ENCODE assay signal across 27 cellular contexts in the genomic region with DNA sequence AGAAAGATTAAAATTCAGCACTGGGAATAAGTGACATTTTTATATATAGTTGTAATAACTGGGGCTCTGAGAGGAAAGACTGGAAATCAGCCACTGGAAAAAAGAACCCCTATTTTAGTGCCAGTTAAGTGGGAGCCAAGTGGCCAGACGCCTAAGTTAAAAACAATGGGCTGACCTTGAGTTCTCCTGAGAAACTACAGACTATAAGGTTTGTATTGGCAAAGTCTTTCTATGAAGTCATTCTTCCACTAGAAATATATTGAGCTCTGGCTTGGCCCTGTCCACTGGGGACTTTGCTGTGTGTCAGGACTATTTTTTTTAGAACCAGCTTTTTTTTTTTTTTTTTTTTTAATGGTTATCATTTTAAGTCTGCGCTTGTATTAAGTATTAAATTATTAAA.
"Had no signal": no experiment of that assay in that cellular context is flagged by ENCODE, and none has a peak within 500 bp of the region (broad histone marks: within the 10 kb centered on the region; RNA-seq: fewer than 3 reads in every experiment).

No MANE protein-coding gene starts in this region.

- FAIRE-seq: pancreas, urothelium cell line had no signal

- H3K36me3 ChIP-seq: lower lobe of right lung, pancreas, prostate gland, right lobe of liver, stomach, tibial artery, upper lobe of right lung had no signal

- H3K9me3 ChIP-seq: lower lobe of right lung, mucosa of descending colon, pancreas, prostate gland, right lobe of liver, stomach, testis, tibial artery, upper lobe of right lung had no signal

- ATAC-seq: left lobe of liver; lower lobe of right lung; mucosa of descending colon; naive thymus-derived CD4-positive, alpha-beta T cell; natural killer cell treated with Interleukin-12 subunit alpha and Interleukin-12 subunit beta and Interleukin-15 and Interleukin-18, amount 100 ng/mL, for 72 hours; right lobe of liver; stimulated activated memory B cell treated with anti-CD40 and anti-IgM and Interleukin-4, amounts not matched to agents 10 μg/mL and 1 μg/mL and 100 μg/mL, for 72 hours; upper lobe of right lung had no signal

- H3K27ac ChIP-seq: lower lobe of right lung, pancreas, prostate gland, right lobe of liver, stomach, testis, tibial artery, upper lobe of right lung had no signal

- H3K27me3 ChIP-seq: pancreas, right lobe of liver, stomach, testis, tibial artery, upper lobe of right lung had no signal

- H3K4me1 ChIP-seq: lower lobe of right lung, pancreas, prostate gland, right lobe of liver, testis, upper lobe of right lung had no signal

- DNase-seq: head of caudate nucleus; islet precursor cell; lower lobe of right lung; mesendoderm; mucosa of descending colon; naive thymus-derived CD4-positive, alpha-beta T cell; nucleus accumbens; pancreas; posterior cingulate gyrus; retina; right lobe of liver; stimulated activated CD4-positive, alpha-beta T cell treated with anti-CD3 and anti-CD28 coated beads, Interleukin-1b, Interleukin-23, amount 100 ng/mL, for 48 hours; stimulated activated CD4-positive, alpha-beta T cell treated with anti-CD3 and anti-CD28 coated beads, Interleukin-2, amount 100 ng/mL, for 48 hours; stimulated activated CD4-positive, alpha-beta T cell treated with anti-CD3 and anti-CD28 coated beads, Interleukin-4, amount 100 ng/mL, for 4 hours; stimulated activated CD8-positive, alpha-beta memory T cell treated with anti-CD3 and anti-CD28 coated beads, Interleukin-4, amount 100 ng/mL, for 48 hours; stimulated activated naive CD4-positive, alpha-beta T cell treated with Interleukin-2 at 50 U/mL for 16 hours; stomach; testis; tibial artery; trophoblast cell; upper lobe of right lung had no signal

- H3K4me3 ChIP-seq: lower lobe of right lung, mucosa of descending colon, pancreas, prostate gland, right lobe of liver, smooth muscle cell, stomach, testis, tibial artery, upper lobe of right lung had no signal
